In genomic region chr9:36190388-36191289, GRCh38 we compare ENCODE assay signal across 8 cellular contexts. TPM values are rescaled to one million over a fixed set of nuclear protein-coding genes. Genes with fewer than 3 reads are reported as not detected.
A peak's percentile ranks its signal among the peaks of the same experiment; 100 is the strongest.
DNase-seq lines count a peak whose midpoint lies in the region; ATAC-seq and TF ChIP-seq lines count a peak whose summit lies in the region.

TSS of gene CLTA (plus strand) at chr9:36190921. CDS start at chr9:36191057, 136 bp downstream.

- TF ChIP-seq CTCF in colonic mucosa (IDR thresholded peaks at IDR 0.05): peak; percentile 45

- H3K9ac ChIP-seq in colonic mucosa (ENCODE audit: low read depth in 2 of 2, low read length in 2 of 2): peak within 1 kb of the TSS; percentile 86 to 93

- H3K27ac ChIP-seq in colonic mucosa: peak within 1 kb of the TSS; percentile 95

- H3K4me3 ChIP-seq in colonic mucosa: peak within 1 kb of the TSS; percentile 97

- ATAC-seq in GM19324 (IDR thresholded peaks at IDR 0.05; ENCODE audit: low FRiP score, unreplicated experiment) (peak; percentile 97), HG03469 (IDR thresholded peaks at IDR 0.05; ENCODE audit: unreplicated experiment) (peak; percentile 87)

- DNase-seq in C1 segment of cervical spinal cord (lab: John Stamatoyannopoulos, UW) (peak; percentile 83 to 100 (median 96)), NCI-H526 (lab: John Stamatoyannopoulos, UW) (peak; percentile 98 to 99), colonic mucosa (peak; percentile 98), kidney tubule cell (ENCODE audit: low spot score) (peak; percentile 99)
- peak; percentile 96 for DNase-seq in activated CD4-positive, alpha-beta T cell treated with anti-CD3 and anti-CD28 coated beads for 48 hours
- peak; percentile 79 to 93 (median 84) for DNase-seq in stimulated activated CD4-positive, alpha-beta T cell treated with anti-CD3 and anti-CD28 coated beads, Interleukin-1b, Interleukin-23, amount 100 ng/mL, for 24 hours (ENCODE audit: low read depth in 4 of 4, low spot score in 1 of 4)

- H3K36me3 ChIP-seq in colonic mucosa: no peaks in the 10 kb centered on the region

- no peaks in the 10 kb centered on the region for H3K9me3 ChIP-seq in colonic mucosa

- intact Hi-C loops in colonic mucosa (cut with DNase I): no loop called here

- no peaks in the 10 kb centered on the region for H3K27me3 ChIP-seq in colonic mucosa

- peaks cover 19% of the 10 kb centered on the region for H3K4me1 ChIP-seq in colonic mucosa

RNA-seq across cellular contexts. Expression of gene CLTA, which starts in this region (rescaled TPM):
- total RNA-seq in colonic mucosa: 100 to 1,000 TPM; 210 to 312 TPM

Comparison
In these comparisons a context has a peak if more than half of its experiments do, and no peak if none do; other contexts are left out.
1. Peak in every context shown above with its lines: DNase-seq, ATAC-seq, H3K4me3 ChIP-seq and H3K27ac ChIP-seq.